In the genomic region with DNA sequence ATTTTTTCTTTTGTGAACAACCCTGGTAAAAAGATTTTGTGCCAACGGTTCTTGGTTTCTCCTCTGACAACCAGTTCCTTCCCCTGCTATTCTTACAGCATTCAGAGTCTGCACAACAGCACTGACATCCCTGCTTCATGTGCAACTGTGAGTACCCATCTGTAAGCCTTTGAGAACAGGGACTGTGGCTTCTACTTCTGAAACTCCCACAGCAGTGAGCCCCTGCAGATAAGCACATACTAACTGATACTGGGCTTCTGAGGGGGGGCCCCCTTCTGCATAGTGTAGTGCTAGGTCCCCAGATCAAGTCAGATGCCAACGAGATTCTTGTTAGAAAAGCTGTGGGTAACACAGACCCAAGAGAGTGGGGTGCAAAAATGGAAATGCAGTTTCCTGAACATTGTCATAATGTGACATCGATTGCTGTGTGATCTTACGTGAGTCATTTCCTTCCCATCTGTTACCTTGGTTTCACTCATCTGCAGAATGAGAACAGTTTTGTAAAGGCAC, we compare ENCODE assay signal across 8 cellular contexts. TPM values are rescaled to one million over a fixed set of nuclear protein-coding genes. Genes with fewer than 3 reads are reported as not detected.
DNase-seq lines count a peak whose midpoint lies in the region; ATAC-seq and TF ChIP-seq lines count a peak whose summit lies in the region.

No MANE protein-coding gene starts in this region.

- DNase-seq in CD8-positive, alpha-beta T cell = peak; percentile 21 to 78 (median 65)
- DNase-seq in HT1080 (ENCODE audit: low read depth) (peak; percentile 66), iPS-NIHi7 (ENCODE audit: extremely low spot score) (no peak), omental fat pad (ENCODE audit: low spot score) (no peak), NCI-H128 (lab: John Stamatoyannopoulos, UW; ENCODE audit: unreplicated experiment) (no peak)
- DNase-seq in activated CD8-positive, alpha-beta memory T cell treated with anti-CD3 and anti-CD28 coated beads, Interleukin-2, amount 10 ng/mL, durations not matched to agents 7 days and 5 days = peak; percentile 90

- H3K9me3 Mint-ChIP-seq in CD8-positive, alpha-beta T cell = no peaks in the 10 kb centered on the region
- no peaks in the 10 kb centered on the region for H3K9me3 Mint-ChIP-seq in activated CD8-positive, alpha-beta memory T cell treated with anti-CD3 and anti-CD28 coated beads, Interleukin-2, amount 10 ng/mL, durations not matched to agents 7 days and 5 days (ENCODE audit: low read depth)

- no peaks in the 10 kb centered on the region for H3K27me3 ChIP-seq in CD8-positive, alpha-beta T cell (ENCODE audit: insufficient read depth, low read length)

- H3K4me1 Mint-ChIP-seq in CD8-positive, alpha-beta T cell (ENCODE audit: low read depth) = peaks cover 52% of the 10 kb centered on the region
- H3K4me1 Mint-ChIP-seq in activated CD8-positive, alpha-beta memory T cell treated with anti-CD3 and anti-CD28 coated beads, Interleukin-2, amount 10 ng/mL, durations not matched to agents 7 days and 5 days = peaks cover 74% of the 10 kb centered on the region

- no peaks in the 10 kb centered on the region for H3K27me3 Mint-ChIP-seq in CD8-positive, alpha-beta T cell (ENCODE audit: low read depth)
- H3K27me3 Mint-ChIP-seq in activated CD8-positive, alpha-beta memory T cell treated with anti-CD3 and anti-CD28 coated beads, Interleukin-2, amount 10 ng/mL, durations not matched to agents 7 days and 5 days = no peaks in the 10 kb centered on the region

- intact Hi-C loops in CD8-positive, alpha-beta T cell (cut with DNase I, micrococcal nuclease) = loop anchor here in 1 of 2 experiments (1.0 to 2.0 kb wide), 3 partner anchors 11 to 78 kb away; partner anchors contain the start of gene WNK1

- POLR2A ChIA-PET in CD8-positive, alpha-beta T cell (lab: Charles Lee) = interaction anchor here (0.9 to 4.1 kb wide), 6 partner anchors 10 to 132 kb away, joined by 3 to 17 read pairs (median 5); no protein-coding TSS in a partner anchor

- peaks cover 36% of the 10 kb centered on the region for H3K4me1 ChIP-seq in CD8-positive, alpha-beta T cell (ENCODE audit: insufficient read depth, low read length)

- no peaks in the 10 kb centered on the region for H3K36me3 Mint-ChIP-seq in CD8-positive, alpha-beta T cell
- peaks cover 1% of the 10 kb centered on the region for H3K36me3 Mint-ChIP-seq in activated CD8-positive, alpha-beta memory T cell treated with anti-CD3 and anti-CD28 coated beads, Interleukin-2, amount 10 ng/mL, durations not matched to agents 7 days and 5 days

- H3K27ac ChIP-seq in CD8-positive, alpha-beta T cell (ENCODE audit: low read depth, low read length) = peak overlapping the region; percentile 5
- H3K27ac ChIP-seq in skin epidermis = peak overlapping the region in 14 of 21 experiments; percentile 3 to 93 (median 60)

- H3K36me3 ChIP-seq in CD8-positive, alpha-beta T cell (ENCODE audit: insufficient read depth, low read length) = no peaks in the 10 kb centered on the region

- ATAC-seq in CD8-positive, alpha-beta T cell = peak; percentile 93
- ATAC-seq in GM21390 (IDR thresholded peaks at IDR 0.05; ENCODE audit: unreplicated experiment) (peak; percentile 82), omental fat pad (ENCODE audit: low FRiP score) (no peak)
- peak; percentile 92 for ATAC-seq in activated CD8-positive, alpha-beta memory T cell treated with anti-CD3 and anti-CD28 coated beads, Interleukin-2, amount 10 ng/mL, durations not matched to agents 7 days and 5 days

- no peaks in the 10 kb centered on the region for H3K9me3 ChIP-seq in CD8-positive, alpha-beta T cell (ENCODE audit: low read length)

- peak overlapping the region; percentile 90 for H3K27ac Mint-ChIP-seq in CD8-positive, alpha-beta T cell
- peak overlapping the region; percentile 98 for H3K27ac Mint-ChIP-seq in activated CD8-positive, alpha-beta memory T cell treated with anti-CD3 and anti-CD28 coated beads, Interleukin-2, amount 10 ng/mL, durations not matched to agents 7 days and 5 days

- CTCF ChIA-PET in CD8-positive, alpha-beta T cell (lab: Charles Lee) = interaction anchor here (1.0 to 2.5 kb wide), 4 partner anchors 10 to 102 kb away, joined by 3 to 14 read pairs (median 3); partner anchors contain the start of gene WNK1
- CTCF ChIA-PET in activated CD8-positive, alpha-beta memory T cell treated with anti-CD3 and anti-CD28 coated beads, Interleukin-2, amount 10 ng/mL, durations not matched to agents 7 days and 5 days (lab: Charles Lee) = interaction anchor here (0.6 to 4.5 kb wide), 13 partner anchors 10 to 98 kb away, joined by 3 to 40 read pairs (median 6); partner anchors contain the start of gene WNK1

- no peak for TF ChIP-seq CTCF in CD8-positive, alpha-beta T cell (IDR thresholded peaks at IDR 0.05)
- no peak for TF ChIP-seq CTCF in omental fat pad (IDR thresholded peaks at IDR 0.05)

- peak overlapping the region; percentile 76 for H3K4me3 Mint-ChIP-seq in CD8-positive, alpha-beta T cell
- peak overlapping the region; percentile 55 for H3K4me3 Mint-ChIP-seq in activated CD8-positive, alpha-beta memory T cell treated with anti-CD3 and anti-CD28 coated beads, Interleukin-2, amount 10 ng/mL, durations not matched to agents 7 days and 5 days

- H3K4me3 ChIP-seq in CD8-positive, alpha-beta T cell (ENCODE audit: low read depth, low read length) = no peak overlapping the region
- no peak overlapping the region for H3K4me3 ChIP-seq in skin epidermis

RNA-seq across cellular contexts. Expression of gene NINJ2, which starts 11.1 kb away (rescaled TPM):
- total RNA-seq in CD8-positive, alpha-beta T cell = 1 to 10 TPM; 1.2 to 1.6 TPM
- 0.50 and 0.63 TPM in 2 replicates for total RNA-seq in HT1080 (2014; rRNA removed; shearing (Covaris generic))
- 0.17 and 0.72 TPM in 2 replicates for polyA plus RNA-seq in HT1080 (2015; cell fraction: cytosol; rRNA removed)
- 0.33 TPM in 1 of 2 replicates, not detected in the other for polyA plus RNA-seq in HT1080 (2015; cell fraction: nucleus; rRNA removed)
- total RNA-seq in activated CD8-positive, alpha-beta memory T cell treated with anti-CD3 and anti-CD28 coated beads, Interleukin-2, amount 10 ng/mL, durations not matched to agents 7 days and 5 days = 1 to 10 TPM; 6.8 to 7.4 TPM
- total RNA-seq in omental fat pad = 10 to 100 TPM in 3 of 4 donors, 1 to 10 TPM in 1; 8.6 to 28.9 (median 17.5) TPM

Comparison
In these comparisons a context has a peak if more than half of its experiments do, and no peak if none do; other contexts are left out.
1. DNase-seq: peak in CD8-positive, alpha-beta T cell (7 of 7), HT1080 (single experiment) and activated CD8-positive, alpha-beta memory T cell treated with anti-CD3 and anti-CD28 coated beads, Interleukin-2, amount 10 ng/mL, durations not matched to agents 7 days and 5 days (single experiment); none in iPS-NIHi7 (single experiment), omental fat pad (single experiment) and NCI-H128 (single experiment).